1 cellular context compared by ENCODE assay signal in genomic region chr3:101223016-101223415, GRCh38.
TF ChIP-seq lines count a peak whose summit lies in the region.

No MANE protein-coding gene starts in this region.

TF ChIP-seq in SK-N-SH, 30 proteins besides CTCF, POLR2A, EP300 and RAD21 (continued from another document):
- TF ChIP-seq PBX3 (IDR thresholded peaks at IDR 0.05) (no peak), RFX5 (IDR thresholded peaks at IDR 0.05; ENCODE audit: low read length) (no peak), FOSL2 (IDR thresholded peaks at IDR 0.05; ENCODE audit: borderline replicate concordance, low read depth) (no peak), RXRA (IDR thresholded peaks at IDR 0.05; ENCODE audit: borderline replicate concordance, low read depth) (no peak), ZBTB33 (IDR thresholded peaks at IDR 0.05; ENCODE audit: borderline replicate concordance, low read depth) (no peak), USF2 (IDR thresholded peaks at IDR 0.05; ENCODE audit: borderline replicate concordance, low read depth, low read length) (no peak)
